ENCODE assay signal across 8 cellular contexts in the genomic region with DNA sequence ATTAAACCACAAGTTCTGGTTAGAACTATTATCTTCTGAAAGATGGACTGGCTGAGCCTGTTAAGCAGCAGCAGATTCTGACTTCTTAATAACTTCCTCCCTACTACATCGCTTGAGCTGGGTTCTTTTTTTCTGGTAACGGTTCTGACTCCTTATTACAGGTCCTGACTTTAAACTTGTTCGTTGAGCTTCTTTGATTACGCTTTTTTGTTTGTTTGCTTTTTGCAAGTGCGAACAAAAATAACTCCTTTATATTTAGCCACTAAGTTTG. TPM values are rescaled to one million over a fixed set of nuclear protein-coding genes. Genes with fewer than 3 reads are reported as not detected.
DNase-seq lines count a peak whose midpoint lies in the region; ATAC-seq and TF ChIP-seq lines count a peak whose summit lies in the region.

No MANE protein-coding gene starts in this region.

- no peak for ATAC-seq in HG03135 (IDR thresholded peaks at IDR 0.05; ENCODE audit: unreplicated experiment)

- H3K27me3 ChIP-seq in HUES64 (ENCODE audit: insufficient read depth, low read length) = no peaks in the 10 kb centered on the region
- no peaks in the 10 kb centered on the region for H3K27me3 ChIP-seq in muscle layer of colon (ENCODE audit: control insufficient read depth in 1 of 2, insufficient read depth in 2 of 2, low read length in 2 of 2)

- H3K36me3 ChIP-seq in HUES64 (ENCODE audit: insufficient read depth, low read length) (no peaks in the 10 kb centered on the region), muscle layer of colon (ENCODE audit: insufficient read depth, low read length) (no peaks in the 10 kb centered on the region)

- peak overlapping the region; percentile 99 for H3K27ac ChIP-seq in HUES64 (ENCODE audit: low read depth, low read length)
- peak overlapping the region; percentile 100 for H3K27ac ChIP-seq in muscle layer of colon (ENCODE audit: low read depth, low read length)

- DNase-seq in AG10803 (ENCODE audit: low read depth) (peak; percentile 29), cardiac fibroblast (ENCODE audit: low read depth in 2 of 2) (peak; percentile 20 to 25), NCI-H2196 treated with DMSO at 0.1 percent for 48 hours (lab: John Stamatoyannopoulos, UW; ENCODE audit: unreplicated experiment) (no peak), putamen (ENCODE audit: low spot score) (no peak), NCI-H774 (lab: John Stamatoyannopoulos, UW) (no peak)

- H3K9ac ChIP-seq in HUES64 (ENCODE audit: low read depth, low read length) (peak overlapping the region; percentile 69), muscle layer of colon (ENCODE audit: low read length) (no peak overlapping the region)

- peaks cover 22% of the 10 kb centered on the region for H3K4me1 ChIP-seq in HUES64 (ENCODE audit: insufficient read depth, low read length)
- peaks cover 11% of the 10 kb centered on the region for H3K4me1 ChIP-seq in muscle layer of colon (ENCODE audit: insufficient read depth, low read length)

- WGBS in HUES64 = 10% methylated on average over 4 of the region's 5 CpGs

- H3K4me3 ChIP-seq in AG10803 (ENCODE audit: low read length) (peak overlapping the region; percentile 90), HUES64 (ENCODE audit: low read length) (peak overlapping the region; percentile 79), cardiac fibroblast (replicated peaks in 1 of 2; ENCODE audit: low read depth in 2 of 2, low read length in 2 of 2) (peak overlapping the region; percentile 95 to 96), muscle layer of colon (ENCODE audit: low read depth in 1 of 2, low read length in 2 of 2) (peak overlapping the region; percentile 66 to 86)

- TF ChIP-seq CTCF in AG10803 (conservative IDR thresholded peaks at IDR 0.05; ENCODE audit: low read length) = no peak
- TF ChIP-seq CTCF in cardiac fibroblast (IDR thresholded peaks at IDR 0.05; ENCODE audit: low read depth, low read length) = no peak

- H3K9me3 ChIP-seq in HUES64 (ENCODE audit: insufficient read depth, low read depth, low read length) (no peaks in the 10 kb centered on the region), muscle layer of colon (ENCODE audit: low read length) (no peaks in the 10 kb centered on the region)

RNA-seq across cellular contexts. Expression of gene CBL, which starts 1.1 kb away (rescaled TPM):
- polyA plus RNA-seq in HUES64 (2013, experiment 1 of 2) = 20.5 TPM
- 22.9 TPM for polyA plus RNA-seq in HUES64 (2013, experiment 2 of 2)

RNA-seq across cellular contexts. Expression of gene NHERF4, which starts 22.0 kb away (rescaled TPM):
- not detected for polyA plus RNA-seq in HUES64 (2013, experiment 1 of 2)
- polyA plus RNA-seq in HUES64 (2013, experiment 2 of 2) = not detected

RNA-seq across cellular contexts. Expression of gene NLRX1, which starts 38.7 kb away (rescaled TPM):
- 7.5 TPM for polyA plus RNA-seq in HUES64 (2013, experiment 1 of 2)
- 10.0 TPM for polyA plus RNA-seq in HUES64 (2013, experiment 2 of 2)

RNA-seq across cellular contexts. Expression of gene ABCG4, which starts 58.4 kb away (rescaled TPM):
- polyA plus RNA-seq in HUES64 (2013, experiment 1 of 2) = 0.35 TPM
- polyA plus RNA-seq in HUES64 (2013, experiment 2 of 2) = 0.25 TPM

Comparison
In these comparisons a context has a peak if more than half of its experiments do, and no peak if none do; other contexts are left out.
1. DNase-seq: peak in AG10803 (single experiment) and cardiac fibroblast (2 of 2); none in NCI-H2196 treated with DMSO at 0.1 percent for 48 hours (single experiment), putamen (single experiment) and NCI-H774 (single experiment).
2. Peak in every context shown above with its lines, with median percentiles within 50 percentile points of each other: H3K4me3 ChIP-seq.